In the genomic region with DNA sequence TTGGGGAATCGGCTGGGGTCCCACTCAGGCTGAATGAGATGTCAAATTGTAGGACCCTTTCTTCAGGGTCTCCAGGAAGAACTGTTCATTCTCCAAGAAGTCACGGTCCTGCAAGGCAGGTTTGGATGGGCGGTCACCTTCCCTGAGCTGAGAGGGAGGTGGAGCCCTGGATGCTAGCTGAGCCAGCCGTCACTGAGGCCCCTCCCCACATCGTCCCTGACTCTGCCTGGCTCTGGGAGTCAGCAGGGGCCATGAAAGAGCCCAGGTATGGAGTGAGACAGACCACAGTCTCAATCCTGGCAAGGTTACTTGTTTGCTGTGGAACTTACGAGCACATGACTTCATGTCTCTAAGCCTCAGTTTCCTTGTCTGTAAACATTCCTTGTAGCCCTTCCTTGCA, we compare ENCODE assay signal across 16 cellular contexts. TPM values are rescaled to one million over a fixed set of nuclear protein-coding genes. Genes with fewer than 3 reads are reported as not detected.
DNase-seq lines count a peak whose midpoint lies in the region; ATAC-seq and TF ChIP-seq lines count a peak whose summit lies in the region.
"Had no signal": no experiment of that assay in that cellular context is flagged by ENCODE, and none has a peak within 500 bp of the region (broad histone marks: within the 10 kb centered on the region; RNA-seq: fewer than 3 reads in every experiment).

No MANE protein-coding gene starts in this region.

- H3K4me3 ChIP-seq in IMR-90 (ENCODE audit: insufficient read depth, low read depth, low read length) (no peak overlapping the region), retinal pigment epithelial cell (ENCODE audit: low read length) (no peak overlapping the region), coronary artery (no peak overlapping the region)
- H3K4me3 ChIP-seq: ascending aorta, gastroesophageal sphincter, SK-N-MC had no signal

- H3K27me3 ChIP-seq in IMR-90 (ENCODE audit: control insufficient read depth, insufficient read depth, low read length): no peaks in the 10 kb centered on the region
- H3K27me3 ChIP-seq: ascending aorta, gastroesophageal sphincter had no signal

- POLR2A ChIA-PET in IMR-90 (lab: Charles Lee; ENCODE audit: unreplicated experiment): no interaction called here
- POLR2A ChIA-PET in naive thymus-derived CD8-positive, alpha-beta T cell (lab: Charles Lee): interaction anchor here (2.1 kb wide), 1 partner anchor 15 kb away, joined by 7 read pairs; a partner anchor contains a TSS

- no peaks in the 10 kb centered on the region for H3K9me3 ChIP-seq in IMR-90 (ENCODE audit: control insufficient read depth, insufficient read depth, low read length)
- H3K9me3 ChIP-seq: ascending aorta, gastroesophageal sphincter had no signal

- no peak for TF ChIP-seq RAD21 in IMR-90 (IDR thresholded peaks at IDR 0.05; ENCODE audit: low read length)

- H3K27me3 Mint-ChIP-seq in naive thymus-derived CD8-positive, alpha-beta T cell: no peaks in the 10 kb centered on the region
- H3K27me3 Mint-ChIP-seq: CD4-positive, CD25-positive, alpha-beta regulatory T cell; naive thymus-derived CD4-positive, alpha-beta T cell had no signal

- CTCF ChIA-PET in IMR-90 (lab: Yijun Ruan, JAX): interaction anchor here (1.5 kb wide), 1 partner anchor 91 kb away, joined by 3 read pairs; no protein-coding TSS in a partner anchor

- WGBS in IMR-90 (ENCODE audit: extremely low coverage in 2 of 2, insufficient read length in 1 of 2), 2 experiments: no CpG with 5 or more reads among the region's 6 CpGs

- H2BK5ac ChIP-seq in IMR-90 (ENCODE audit: low read depth, low read length, poor library complexity, severe bottlenecking): no peak overlapping the region

- H2AK9ac ChIP-seq in IMR-90 (replicated peaks; ENCODE audit: low read depth, low read length, poor library complexity): no peak overlapping the region

- no peak overlapping the region for H4K5ac ChIP-seq in IMR-90 (ENCODE audit: low read depth, low read length)

- H3K9ac ChIP-seq in IMR-90 (ENCODE audit: low read depth, low read length): no peak overlapping the region

- H3K36me3 Mint-ChIP-seq in naive thymus-derived CD8-positive, alpha-beta T cell: peaks cover 0 to 23% (median 0%) of the 10 kb centered on the region in 3 donors

- no peak overlapping the region for H2BK20ac ChIP-seq in IMR-90 (ENCODE audit: low read depth, low read length)

- 0 out of 2 replicates have a peak, but pooled peaks cover 3% of the 10 kb centered on the region for H3K9me1 ChIP-seq in IMR-90 (ENCODE audit: insufficient read depth, low read length)

- no peak overlapping the region for H3K27ac ChIP-seq in IMR-90 (ENCODE audit: insufficient read depth, low read length)
- H3K27ac ChIP-seq in caudate nucleus (ENCODE audit: low read depth, low read length): peak overlapping the region; percentile 63
- H3K27ac ChIP-seq in coronary artery: no peak overlapping the region
- H3K27ac ChIP-seq: ascending aorta, gastroesophageal sphincter, SK-N-MC had no signal

- no peak overlapping the region for H3K4ac ChIP-seq in IMR-90 (ENCODE audit: low read depth, low read length)

- H3K14ac ChIP-seq in IMR-90 (replicated peaks; ENCODE audit: low read depth, low read length): no peak overlapping the region

- DNase-seq in IMR-90 (no peak), NCI-H2196 (lab: John Stamatoyannopoulos, UW; ENCODE audit: unreplicated experiment) (peak; percentile 81), caudate nucleus (lab: John Stamatoyannopoulos, UW) (no peak), retinal pigment epithelial cell (ENCODE audit: low read depth) (peak; percentile 53), NCI-H1048 (lab: John Stamatoyannopoulos, UW) (no peak), coronary artery (ENCODE audit: low spot score) (no peak)
- no peak for DNase-seq in naive thymus-derived CD8-positive, alpha-beta T cell
- DNase-seq: activated T-cell treated with anti-CD3 and anti-CD28 coated beads, Interleukin-2, amount 50 U/mL, for 4 hours; CD4-positive, CD25-positive, alpha-beta regulatory T cell; effector CD4-positive, alpha-beta T cell; Kasumi-1; naive thymus-derived CD4-positive, alpha-beta T cell; NCI-H526 treated with DMSO at 0.1 percent for 48 hours had no signal

- H4K8ac ChIP-seq in IMR-90 (ENCODE audit: low read depth in 2 of 2, low read length in 2 of 2): no peak overlapping the region

- TF ChIP-seq POLR2A in IMR-90 (IDR thresholded peaks at IDR 0.05; ENCODE audit: low read depth, low read length): no peak

- H3K4me1 ChIP-seq in IMR-90 (ENCODE audit: control insufficient read depth, insufficient read depth, low read length): peaks cover under 1% of the 10 kb centered on the region; the same call in 1 of the 2 replicates
- H3K4me1 ChIP-seq: ascending aorta had no signal

- TF ChIP-seq CTCF in IMR-90 (conservative IDR thresholded peaks at IDR 0.05; ENCODE audit: low read depth, low read length) (no peak), retinal pigment epithelial cell (conservative IDR thresholded peaks at IDR 0.05; ENCODE audit: low read depth, low read length) (no peak), coronary artery (IDR thresholded peaks at IDR 0.05) (no peak)

- H3K79me1 ChIP-seq in IMR-90 (ENCODE audit: low read depth in 1 of 2, low read length in 2 of 2): peaks cover 0 to 3% of the 10 kb centered on the region in 2 experiments; a peak in 1 of 4 replicates

- no peak overlapping the region for H2AK5ac ChIP-seq in IMR-90 (ENCODE audit: low read depth, low read length)

- no peak overlapping the region for H2BK120ac ChIP-seq in IMR-90 (ENCODE audit: low read depth, low read length)

- peaks cover 4 to 16% (median 10%) of the 10 kb centered on the region in 4 donors for H3K4me1 Mint-ChIP-seq in naive thymus-derived CD8-positive, alpha-beta T cell

- no peak overlapping the region for H3K27ac Mint-ChIP-seq in naive thymus-derived CD8-positive, alpha-beta T cell

- no peaks in the 10 kb centered on the region for H4K20me1 ChIP-seq in IMR-90 (ENCODE audit: insufficient read depth, low read length)

- H4K91ac ChIP-seq in IMR-90 (ENCODE audit: insufficient read depth, low read depth, low read length): no peak overlapping the region

- intact Hi-C loops in IMR-90 (cut with micrococcal nuclease): no loop called here

- dilution Hi-C loops in IMR-90 (cut with HindIII; ENCODE audit: low sequenced_read_pairs, unreplicated experiment): no loop called here

- no peak overlapping the region for H3K4me2 ChIP-seq in IMR-90 (ENCODE audit: low read depth, low read length)

- no peak; the same call in 1 of the 2 replicates for ATAC-seq in IMR-90 (ENCODE audit: low read depth)
- ATAC-seq in naive thymus-derived CD8-positive, alpha-beta T cell: no peak
- ATAC-seq: activated T-cell treated with anti-CD3 and anti-CD28 coated beads, Interleukin-2, amount 50 U/mL, for 4 hours; gastroesophageal sphincter; naive thymus-derived CD4-positive, alpha-beta T cell had no signal

- H2BK15ac ChIP-seq in IMR-90 (ENCODE audit: low read depth, low read length): no peak overlapping the region

- H3K9me3 Mint-ChIP-seq in naive thymus-derived CD8-positive, alpha-beta T cell: no peaks in the 10 kb centered on the region
- H3K9me3 Mint-ChIP-seq: activated T-cell treated with anti-CD3 and anti-CD28 coated beads, Interleukin-2, amount 50 U/mL, for 4 hours; CD4-positive, CD25-positive, alpha-beta regulatory T cell had no signal

- peak overlapping the region; percentile 33 for H2AFZ ChIP-seq in IMR-90 (replicated peaks; ENCODE audit: low read length, poor library complexity)

- in situ Hi-C loops in IMR-90 (cut with MboI; ENCODE audit: low sequenced_read_pairs): loop anchor here (5.0 kb wide), 1 partner anchor 97 kb away; no protein-coding TSS in a partner anchor

- H3K56ac ChIP-seq in IMR-90 (ENCODE audit: extremely low read depth, insufficient read depth, low read length): no peak overlapping the region

- no peak overlapping the region for H3K18ac ChIP-seq in IMR-90 (ENCODE audit: low read depth, low read length)

- H3K36me3 ChIP-seq in IMR-90 (ENCODE audit: control insufficient read depth, insufficient read depth, low read length): peaks cover 9% of the 10 kb centered on the region

- BruUV-seq in IMR-90 (replicated peaks; lab: Mats Ljungman, UMichigan): no TSS peak

- no peak overlapping the region for H3K4me3 Mint-ChIP-seq in naive thymus-derived CD8-positive, alpha-beta T cell
- H3K4me3 Mint-ChIP-seq: activated T-cell treated with anti-CD3 and anti-CD28 coated beads, Interleukin-2, amount 50 U/mL, for 4 hours; CD4-positive, CD25-positive, alpha-beta regulatory T cell had no signal

- H3K23ac ChIP-seq in IMR-90 (ENCODE audit: low read depth, low read length): no peak overlapping the region

RNA-seq across cellular contexts. Expression of a gene that starts 6.0 kb away (rescaled TPM):
- total RNA-seq in IMR-90 (2012; rRNA removed): 13.3 and 15.3 TPM in 2 replicates
- polyA plus RNA-seq in IMR-90 (2012; rRNA removed): 42.5 and 55.5 TPM in 2 replicates
- 44.8 and 51.3 TPM in 2 replicates for polyA plus RNA-seq in IMR-90 (2012; cell fraction: cytosol; rRNA removed)
- polyA plus RNA-seq in IMR-90 (2012; cell fraction: nucleus; rRNA removed; ENCODE audit: low replicate concordance): 108 and 241 TPM in 2 replicates
- 100 to 1,000 TPM; 167 to 178 TPM for total RNA-seq in naive thymus-derived CD8-positive, alpha-beta T cell
- polyA plus RNA-seq in naive thymus-derived CD8-positive, alpha-beta T cell: 10 to 100 TPM; 56.4 to 78.7 (median 64.7) TPM

RNA-seq across cellular contexts. Expression of a gene that starts 13.9 kb away (rescaled TPM):
- total RNA-seq in IMR-90 (2012; rRNA removed): 7.9 and 8.1 TPM in 2 replicates
- polyA plus RNA-seq in IMR-90 (2012; rRNA removed): 10.6 and 10.8 TPM in 2 replicates
- 5.7 and 8.8 TPM in 2 replicates for polyA plus RNA-seq in IMR-90 (2012; cell fraction: cytosol; rRNA removed)
- 17.0 and 21.9 TPM in 2 replicates for polyA plus RNA-seq in IMR-90 (2012; cell fraction: nucleus; rRNA removed; ENCODE audit: low replicate concordance)
- total RNA-seq in naive thymus-derived CD8-positive, alpha-beta T cell: 10 to 100 TPM; 34.5 to 40.9 TPM
- polyA plus RNA-seq in naive thymus-derived CD8-positive, alpha-beta T cell: 10 to 100 TPM; 13.4 to 31.8 (median 18.9) TPM

RNA-seq across cellular contexts. Expression of a gene that starts 30.1 kb away (rescaled TPM):
- total RNA-seq in IMR-90 (2012; rRNA removed): 4.5 and 5.3 TPM in 2 replicates
- 8.0 and 9.3 TPM in 2 replicates for polyA plus RNA-seq in IMR-90 (2012; rRNA removed)
- 3.6 and 4.2 TPM in 2 replicates for polyA plus RNA-seq in IMR-90 (2012; cell fraction: cytosol; rRNA removed)
- polyA plus RNA-seq in IMR-90 (2012; cell fraction: nucleus; rRNA removed; ENCODE audit: low replicate concordance): 53.0 and 87.6 TPM in 2 replicates
- total RNA-seq in naive thymus-derived CD8-positive, alpha-beta T cell: 10 to 100 TPM; 47.7 to 54.6 TPM
- polyA plus RNA-seq in naive thymus-derived CD8-positive, alpha-beta T cell: 1 to 10 TPM; 2.4 to 8.0 (median 7.5) TPM

RNA-seq across cellular contexts. Expression of a gene that starts 32.3 kb away (rescaled TPM):
- 1.4 TPM in 2 replicates for total RNA-seq in IMR-90 (2012; rRNA removed)
- polyA plus RNA-seq in IMR-90 (2012; rRNA removed): 7.2 and 7.5 TPM in 2 replicates
- 5.0 and 7.5 TPM in 2 replicates for polyA plus RNA-seq in IMR-90 (2012; cell fraction: cytosol; rRNA removed)
- 9.3 and 15.7 TPM in 2 replicates for polyA plus RNA-seq in IMR-90 (2012; cell fraction: nucleus; rRNA removed; ENCODE audit: low replicate concordance)
- total RNA-seq in naive thymus-derived CD8-positive, alpha-beta T cell: 1 to 10 TPM; 9.7 to 9.9 TPM
- polyA plus RNA-seq in naive thymus-derived CD8-positive, alpha-beta T cell: 1 to 10 TPM; 1.9 to 8.5 (median 4.2) TPM

RNA-seq across cellular contexts. Expression of a gene that starts 55.6 kb away (rescaled TPM):
- 7.8 and 9.0 TPM in 2 replicates for total RNA-seq in IMR-90 (2012; rRNA removed)
- 35.5 and 36.7 TPM in 2 replicates for polyA plus RNA-seq in IMR-90 (2012; rRNA removed)
- polyA plus RNA-seq in IMR-90 (2012; cell fraction: cytosol; rRNA removed): 28.5 and 41.3 TPM in 2 replicates
- polyA plus RNA-seq in IMR-90 (2012; cell fraction: nucleus; rRNA removed; ENCODE audit: low replicate concordance): 54.3 and 84.4 TPM in 2 replicates
- 100 to 1,000 TPM; 152 to 156 TPM for total RNA-seq in naive thymus-derived CD8-positive, alpha-beta T cell
- 10 to 100 TPM; 58.1 to 95.1 (median 70.6) TPM for polyA plus RNA-seq in naive thymus-derived CD8-positive, alpha-beta T cell

Comparison
In these comparisons a context has a peak if more than half of its experiments do, and no peak if none do; other contexts are left out.
1. DNase-seq: peak in NCI-H2196 (single experiment) and retinal pigment epithelial cell (single experiment); none in IMR-90 (single experiment), caudate nucleus (0 of 61), NCI-H1048 (single experiment), naive thymus-derived CD8-positive, alpha-beta T cell (0 of 10) and coronary artery (single experiment).
2. RNA of a gene that starts 6.0 kb away (total RNA-seq): 167 to 178 TPM in naive thymus-derived CD8-positive, alpha-beta T cell; 13.3 to 15.3 TPM in IMR-90; every median in the first group is over 10 times any median in the second.